In genomic region chr14:84209021-84209420, GRCh38 we compare ENCODE assay signal across 19 cellular contexts.
"Had no signal": no experiment of that assay in that cellular context is flagged by ENCODE, and none has a peak within 500 bp of the region (broad histone marks: within the 10 kb centered on the region; RNA-seq: fewer than 3 reads in every experiment).

No MANE protein-coding gene starts in this region.

- H3K4me3 ChIP-seq: esophagus muscularis mucosa, heart left ventricle, pancreas, right lobe of liver, suprapubic skin, thyroid gland had no signal

- DNase-seq: effector memory CD8-positive, alpha-beta T cell; foreskin fibroblast; heart left ventricle; hippocampal formation; kidney glomerular epithelial cell; mesendoderm; naive thymus-derived CD4-positive, alpha-beta T cell; pancreas; right lobe of liver; stimulated activated CD4-positive, alpha-beta T cell treated with anti-CD3 and anti-CD28 coated beads, Interleukin-4, amount 100 ng/mL, for 1 hour; stimulated activated CD8-positive, alpha-beta memory T cell treated with anti-CD3 and anti-CD28 coated beads, Interleukin-4, amount 100 ng/mL, for 48 hours; stimulated activated naive CD8-positive, alpha-beta T cell treated with anti-CD3 and anti-CD28 coated beads, Interleukin-15, Interleukin-2, amounts not matched to agents 100 U/mL and 50 U/mL, for 24 hours; thyroid gland had no signal

- H3K36me3 Mint-ChIP-seq: stimulated activated effector memory CD8-positive, alpha-beta T cell treated with anti-CD3 and anti-CD28 coated beads, Interleukin-12 subunit alpha, Interleukin-12 subunit beta, amount 100 ng/mL, for 72 hours; type B pancreatic cell had no signal

- H3K27me3 Mint-ChIP-seq: dendritic cell treated with granulocyte-macrophage colony-stimulating factor and Interleukin-4, amounts not matched to agents 40 ng/mL and 50 ng/mL, for 4 days; effector memory CD8-positive, alpha-beta T cell; naive thymus-derived CD4-positive, alpha-beta T cell; progenitor cell of endocrine pancreas; type B pancreatic cell had no signal

- H3K4me3 Mint-ChIP-seq: dendritic cell treated with granulocyte-macrophage colony-stimulating factor and Interleukin-4, amounts not matched to agents 40 ng/mL and 50 ng/mL, for 4 days; effector memory CD8-positive, alpha-beta T cell; naive thymus-derived CD4-positive, alpha-beta T cell; stimulated activated effector memory CD8-positive, alpha-beta T cell treated with anti-CD3 and anti-CD28 coated beads, Interleukin-12 subunit alpha, Interleukin-12 subunit beta, amount 100 ng/mL, for 72 hours; type B pancreatic cell had no signal

- H3K27ac Mint-ChIP-seq: dendritic cell treated with granulocyte-macrophage colony-stimulating factor and Interleukin-4, amounts not matched to agents 40 ng/mL and 50 ng/mL, for 4 days; effector memory CD8-positive, alpha-beta T cell; naive thymus-derived CD4-positive, alpha-beta T cell; progenitor cell of endocrine pancreas; stimulated activated effector memory CD8-positive, alpha-beta T cell treated with anti-CD3 and anti-CD28 coated beads, Interleukin-12 subunit alpha, Interleukin-12 subunit beta, amount 100 ng/mL, for 72 hours; type B pancreatic cell had no signal

- H3K4me1 Mint-ChIP-seq: naive thymus-derived CD4-positive, alpha-beta T cell; stimulated activated effector memory CD8-positive, alpha-beta T cell treated with anti-CD3 and anti-CD28 coated beads, Interleukin-12 subunit alpha, Interleukin-12 subunit beta, amount 100 ng/mL, for 72 hours had no signal
